ENCODE assay signal across 15 cellular contexts in the genomic region with DNA sequence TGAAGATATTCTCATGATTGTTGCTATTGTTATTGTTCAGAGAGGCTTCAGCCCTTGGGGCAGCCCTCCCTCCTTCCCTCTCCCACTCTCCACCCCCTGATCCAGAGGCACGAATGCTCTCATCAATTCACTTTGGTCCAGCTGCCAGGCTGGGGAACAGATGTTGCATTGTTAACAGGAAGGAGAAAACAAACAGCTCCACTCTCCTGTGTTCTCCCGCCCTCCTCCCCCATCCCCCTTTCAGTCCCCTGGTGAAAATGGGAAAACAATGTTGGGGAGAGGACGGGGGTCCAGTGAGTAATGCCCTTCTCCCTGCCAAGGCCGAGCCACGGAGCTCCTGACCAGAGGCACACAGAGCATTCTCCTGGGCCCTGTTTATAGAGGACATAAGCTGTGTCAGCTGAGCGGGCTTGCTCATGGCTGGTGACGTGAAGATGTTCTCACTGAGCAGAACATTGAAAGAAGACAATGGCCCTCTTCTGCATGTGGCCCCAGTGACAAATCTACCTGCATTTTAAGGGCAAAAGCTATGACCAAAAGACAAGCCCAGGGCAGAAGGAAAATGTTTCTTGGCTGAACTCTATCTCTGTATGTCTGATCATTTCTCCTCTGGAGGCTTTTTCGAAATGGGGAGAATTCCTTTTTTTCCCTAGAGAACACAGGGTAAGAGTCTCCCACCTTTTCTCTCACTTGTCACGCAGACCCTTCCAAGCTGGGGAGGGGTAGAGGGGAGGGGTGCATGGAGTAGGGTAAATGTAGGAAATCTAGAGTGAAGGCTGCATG.
DNase-seq lines count a peak whose midpoint lies in the region; ATAC-seq, FAIRE-seq and TF ChIP-seq lines count a peak whose summit lies in the region.
"Had no signal": no experiment of that assay in that cellular context is flagged by ENCODE, and none has a peak within 500 bp of the region (broad histone marks: within the 10 kb centered on the region; RNA-seq: fewer than 3 reads in every experiment).

No MANE protein-coding gene starts in this region.

- BruUV-seq in HepG2 (replicated peaks; lab: Mats Ljungman, UMichigan) = TSS peak; percentile 76

- no peaks in the 10 kb centered on the region for H3K27me3 Mint-ChIP-seq in osteocyte (ENCODE audit: unreplicated experiment)
- no peaks in the 10 kb centered on the region for H3K27me3 Mint-ChIP-seq in activated CD4-positive, alpha-beta T cell treated with anti-CD3 and anti-CD28 coated beads, Interleukin-2, amount 10 ng/mL, durations not matched to agents 24 days and 14 days

- H3K9me3 ChIP-seq in body of pancreas (no peaks in the 10 kb centered on the region), HepG2 (ENCODE audit: low read length) (no peaks in the 10 kb centered on the region)
- H3K9me3 ChIP-seq: BE2C had no signal

- WGBS in body of pancreas, 2 donors = 58 to 59% methylated on average over 9 of the region's 9 CpGs
- 29% methylated on average over 6 of the region's 9 CpGs for WGBS in HepG2 (ENCODE audit: low lambda C conversion rate)

- no peaks in the 10 kb centered on the region for H3K36me3 ChIP-seq in body of pancreas (replicated peaks in 1 of 2; ENCODE audit: insufficient read depth in 1 of 2, low read depth in 2 of 2)
- no peaks in the 10 kb centered on the region for H3K36me3 ChIP-seq in HepG2 (replicated peaks in 1 of 2; ENCODE audit: control insufficient read depth in 1 of 2, insufficient read depth in 2 of 2, low read length in 2 of 2)
- H3K36me3 ChIP-seq: BE2C had no signal

- no peak for TF ChIP-seq CTCF in 22Rv1 (IDR thresholded peaks at IDR 0.05)
- TF ChIP-seq CTCF in body of pancreas (IDR thresholded peaks at IDR 0.05) = no peak
- no peak for TF ChIP-seq CTCF in HepG2 (CRISPR knock-in tag; IDR thresholded peaks at IDR 0.05)
- TF ChIP-seq CTCF in osteocyte (IDR thresholded peaks at IDR 0.05) = no peak

- TF ChIP-seq POLR2A in body of pancreas (IDR thresholded peaks at IDR 0.05) = no peak
- TF ChIP-seq POLR2A in HepG2 (IDR thresholded peaks at IDR 0.05; ENCODE audit: insufficient read depth in 1 of 2, low read depth in 2 of 2, low read length in 2 of 2) = no peak

- no peaks in the 10 kb centered on the region for H3K27me3 ChIP-seq in body of pancreas
- H3K27me3 ChIP-seq in HepG2 (ENCODE audit: control insufficient read depth in 1 of 2, insufficient read depth in 2 of 2, low read length in 2 of 2) = no peaks in the 10 kb centered on the region
- H3K27me3 ChIP-seq: BE2C had no signal

- no peaks in the 10 kb centered on the region for H3K36me3 Mint-ChIP-seq in osteocyte (ENCODE audit: unreplicated experiment)
- no peaks in the 10 kb centered on the region for H3K36me3 Mint-ChIP-seq in activated CD4-positive, alpha-beta T cell treated with anti-CD3 and anti-CD28 coated beads, Interleukin-2, amount 10 ng/mL, durations not matched to agents 24 days and 14 days (ENCODE audit: low read depth)

- no peak; a peak in 2 of 4 replicates for TF ChIP-seq EP300 in HepG2 (IDR thresholded peaks at IDR 0.05; ENCODE audit: low read depth in 2 of 2, low read length in 2 of 2)
- no peak for TF ChIP-seq EP300 in HepG2 (CRISPR knock-in tag; IDR thresholded peaks at IDR 0.05; ENCODE audit: borderline replicate concordance)

- H2AFZ ChIP-seq in HepG2 (ENCODE audit: low read length) = no peak overlapping the region

- H3K27ac ChIP-seq in 22Rv1 (peak overlapping the region; percentile 88), body of pancreas (no peak overlapping the region), HepG2 (ENCODE audit: extremely low read length, insufficient read depth, low read length) (peak overlapping the region; percentile 75)

- peaks cover 5% of the 10 kb centered on the region for H3K4me1 Mint-ChIP-seq in osteocyte (ENCODE audit: unreplicated experiment)
- H3K4me1 Mint-ChIP-seq in activated CD4-positive, alpha-beta T cell treated with anti-CD3 and anti-CD28 coated beads, Interleukin-2, amount 10 ng/mL, durations not matched to agents 24 days and 14 days = no peaks in the 10 kb centered on the region

- no peak for TF ChIP-seq RAD21 in HepG2 (CRISPR knock-in tag; IDR thresholded peaks at IDR 0.05)

- no peaks in the 10 kb centered on the region for H4K20me1 ChIP-seq in HepG2 (ENCODE audit: insufficient read depth, low read length)

- H3K4me3 ChIP-seq in body of pancreas (no peak overlapping the region), HepG2 (replicated peaks in 1 of 3; ENCODE audit: insufficient read depth in 1 of 3, low read depth in 2 of 3, low read length in 3 of 3) (0 out of 6 replicates have a peak overlapping the region, but pooled peaks of 1 of the 3 experiments have one; percentile 5)

- no peak overlapping the region for H3K27ac Mint-ChIP-seq in osteocyte (ENCODE audit: unreplicated experiment)
- no peak overlapping the region for H3K27ac Mint-ChIP-seq in activated CD4-positive, alpha-beta T cell treated with anti-CD3 and anti-CD28 coated beads, Interleukin-2, amount 10 ng/mL, durations not matched to agents 24 days and 14 days
- H3K27ac Mint-ChIP-seq: dendritic cell treated with granulocyte-macrophage colony-stimulating factor and Interleukin-4, amounts not matched to agents 40 ng/mL and 50 ng/mL, for 4 days had no signal

- no peak overlapping the region for H3K4me3 Mint-ChIP-seq in osteocyte (ENCODE audit: unreplicated experiment)
- no peak overlapping the region for H3K4me3 Mint-ChIP-seq in activated CD4-positive, alpha-beta T cell treated with anti-CD3 and anti-CD28 coated beads, Interleukin-2, amount 10 ng/mL, durations not matched to agents 24 days and 14 days
- H3K4me3 Mint-ChIP-seq: dendritic cell treated with granulocyte-macrophage colony-stimulating factor and Interleukin-4, amounts not matched to agents 40 ng/mL and 50 ng/mL, for 4 days had no signal

- POLR2A ChIA-PET in HepG2 (lab: Yijun Ruan, JAX) = interaction anchor here (1.2 to 3.2 kb wide), 8 partner anchors 9 to 112 kb away, joined by 3 to 50 read pairs (median 8); a partner anchor contains a TSS

- H3K79me2 ChIP-seq in HepG2 (ENCODE audit: insufficient read depth, low read length) = no peaks in the 10 kb centered on the region

- H3K4me2 ChIP-seq in HepG2 (ENCODE audit: low read depth, low read length) = peak overlapping the region; percentile 52

- FAIRE-seq in HepG2 (lab: Jason Lieb, UNC) = peak; percentile 74
- FAIRE-seq: GM12892, kidney had no signal

- peak overlapping the region; percentile 53 for H3K9ac ChIP-seq in HepG2 (ENCODE audit: insufficient read depth, low read depth, low read length)

- DNase-seq in NCI-H2029 (lab: John Stamatoyannopoulos, UW) = peak; percentile 78
- DNase-seq in body of pancreas = peak in 1 of 4 donors; percentile 11
- DNase-seq in HepG2 (ENCODE audit: low spot score) = peak; percentile 91
- DNase-seq in osteocyte (ENCODE audit: extremely low spot score, unreplicated experiment) = no peak
- DNase-seq in NOMO-1 treated with dmso at 0.1 percent for 144 hours (lab: John Stamatoyannopoulos, UW; ENCODE audit: unreplicated experiment) = no peak
- no peak for DNase-seq in activated CD4-positive, alpha-beta T cell treated with anti-CD3 and anti-CD28 coated beads, Interleukin-2, amount 10 ng/mL, durations not matched to agents 24 days and 14 days
- DNase-seq: BE2C; kidney; NCI-H446; stimulated activated naive CD4-positive, alpha-beta T cell treated with Interleukin-2 at 50 U/mL for 16 hours; T1000 had no signal

- CTCF ChIA-PET in HepG2 (lab: Yijun Ruan, JAX; ENCODE audit: low intra/inter-chr PET ratio, low total read pairs) = no interaction called here

- ATAC-seq in body of pancreas = peak; percentile 48
- ATAC-seq in HepG2 = peak; percentile 97
- ATAC-seq in GM18511 (IDR thresholded peaks at IDR 0.05; ENCODE audit: unreplicated experiment) = no peak

- H3K4me1 ChIP-seq in body of pancreas = no peaks in the 10 kb centered on the region
- H3K4me1 ChIP-seq in HepG2 (ENCODE audit: insufficient read depth, low read length) = peaks cover 66% of the 10 kb centered on the region
- H3K4me1 ChIP-seq: BE2C had no signal

- intact Hi-C loops in body of pancreas (cut with DNase I) (no loop called here), HepG2 (cut with micrococcal nuclease; ENCODE audit: unreplicated experiment) (no loop called here)
- intact Hi-C loops in activated CD4-positive, alpha-beta T cell treated with anti-CD3 and anti-CD28 coated beads, Interleukin-2, amount 10 ng/mL, durations not matched to agents 24 days and 14 days (cut with micrococcal nuclease) = no loop called here

- no peaks in the 10 kb centered on the region for H3K9me3 Mint-ChIP-seq in osteocyte (ENCODE audit: unreplicated experiment)
- H3K9me3 Mint-ChIP-seq in activated CD4-positive, alpha-beta T cell treated with anti-CD3 and anti-CD28 coated beads, Interleukin-2, amount 10 ng/mL, durations not matched to agents 24 days and 14 days = no peaks in the 10 kb centered on the region
- H3K9me3 Mint-ChIP-seq: dendritic cell treated with granulocyte-macrophage colony-stimulating factor and Interleukin-4, amounts not matched to agents 40 ng/mL and 50 ng/mL, for 4 days had no signal

- in situ Hi-C loops in HepG2 (cut with HindIII; ENCODE audit: extremely low pct_ligation_motif_present, low pct_unique_long_range_greater_than_20kb) = no loop called here

TF ChIP-seq in HepG2, 621 proteins besides CTCF, POLR2A, EP300 and RAD21 (continues in another document):
- TF ChIP-seq THYN1 (CRISPR knock-in tag; IDR thresholded peaks at IDR 0.05; ENCODE audit: borderline replicate concordance, low read depth) (no peak), MED1 (CRISPR knock-in tag; IDR thresholded peaks at IDR 0.05) (peak; percentile 64), SRY (CRISPR knock-in tag; IDR thresholded peaks at IDR 0.05) (no peak)

Comparison
In these comparisons a context has a peak if more than half of its experiments do, and no peak if none do; other contexts are left out.
1. H3K27ac ChIP-seq: peak in 22Rv1 (single experiment) and HepG2 (single experiment); none in body of pancreas (0 of 4).
2. DNase-seq: peak in NCI-H2029 (single experiment) and HepG2 (single experiment); none in osteocyte (single experiment), NOMO-1 treated with dmso at 0.1 percent for 144 hours (single experiment) and activated CD4-positive, alpha-beta T cell treated with anti-CD3 and anti-CD28 coated beads, Interleukin-2, amount 10 ng/mL, durations not matched to agents 24 days and 14 days (single experiment).